1 cellular context compared by ENCODE assay signal in genomic region chr1:184053881-184054280, GRCh38.
TF ChIP-seq lines count a peak whose summit lies in the region.

No MANE protein-coding gene starts in this region.

TF ChIP-seq in K562, 482 proteins besides CTCF, POLR2A, EP300 and RAD21:
- TF ChIP-seq EWSR1 (IDR thresholded peaks at IDR 0.05; ENCODE audit: borderline replicate concordance, low read depth, partially characterized antibody) (no peak), ARID1B (IDR thresholded peaks at IDR 0.05) (0 out of 2 replicates have a peak, but pooled peaks have one; percentile 11), ZNF316 (IDR thresholded peaks at IDR 0.05) (peak; percentile 19; the same call in 1 of the 2 replicates), MEIS2 (IDR thresholded peaks at IDR 0.05; ENCODE audit: partially characterized antibody) (peak; percentile 88), IRF9 (tag; IDR thresholded peaks at IDR 0.05) (no peak), CREM (IDR thresholded peaks at IDR 0.05; ENCODE audit: low read depth) (no peak), HMBOX1 (IDR thresholded peaks at IDR 0.05) (no peak), WHSC1 (IDR thresholded peaks at IDR 0.05; ENCODE audit: low read length) (no peak), MAX (CRISPR knock-in tag; IDR thresholded peaks at IDR 0.05) (no peak), SNRNP70 (optimal IDR thresholded peaks at IDR 0.05; ENCODE audit: low read depth, low read length) (no peak), NR2C1 (IDR thresholded peaks at IDR 0.05) (no peak), NR2C1 (tag; IDR thresholded peaks at IDR 0.05) (no peak), DIDO1 (tag; IDR thresholded peaks at IDR 0.05; ENCODE audit: low read depth) (no peak), MAFG (tag; conservative IDR thresholded peaks at IDR 0.05) (0 out of 2 replicates have a peak, but pooled peaks have one; percentile 10), PKNOX1 (IDR thresholded peaks at IDR 0.05) (peak; percentile 73), PHB (CRISPR knock-in tag; IDR thresholded peaks at IDR 0.05) (no peak), KDM1A (IDR thresholded peaks at IDR 0.05) (0 out of 4 replicates have a peak, but pooled peaks of 1 of the 2 experiments have one; percentile 13), ZNF174 (CRISPR knock-in tag; IDR thresholded peaks at IDR 0.05) (no peak), NFE2 (IDR thresholded peaks at IDR 0.05; ENCODE audit: low read depth) (peak; percentile 46; the same call in 1 of the 2 replicates), VEZF1 (CRISPR knock-in tag; IDR thresholded peaks at IDR 0.05) (no peak), C11orf30 (IDR thresholded peaks at IDR 0.05; ENCODE audit: low read depth) (peak; percentile 20; the same call in 1 of the 2 replicates), SMAD2 (IDR thresholded peaks at IDR 0.05; ENCODE audit: low read depth, low read length) (no peak), ZNF395 (CRISPR knock-in tag; IDR thresholded peaks at IDR 0.05) (no peak), PBX2 (CRISPR knock-in tag; IDR thresholded peaks at IDR 0.05; ENCODE audit: low read depth) (no peak), PBX2 (tag; conservative IDR thresholded peaks at IDR 0.05; ENCODE audit: low read depth) (peak; percentile 75), ZNF318 (IDR thresholded peaks at IDR 0.05; ENCODE audit: borderline replicate concordance in 1 of 2, low read depth in 1 of 2) (0 out of 4 replicates have a peak, but pooled peaks of 1 of the 2 experiments have one; percentile 61), NR2F6 (CRISPR knock-in tag; IDR thresholded peaks at IDR 0.05) (no peak), GATAD2B (IDR thresholded peaks at IDR 0.05; ENCODE audit: borderline replicate concordance) (no peak), FOXA3 (CRISPR knock-in tag; conservative IDR thresholded peaks at IDR 0.05 in 1 of 2, IDR thresholded peaks at IDR 0.05 in 1 of 2) (no peak), ELF4 (CRISPR knock-in tag; IDR thresholded peaks at IDR 0.05) (no peak), ZNF445 (CRISPR knock-in tag; IDR thresholded peaks at IDR 0.05; ENCODE audit: low read depth) (no peak), SRSF1 (IDR thresholded peaks at IDR 0.05; ENCODE audit: low read depth, low read length) (no peak), EP400 (IDR thresholded peaks at IDR 0.05) (peak; percentile 17; the same call in 1 of the 2 replicates), NCOA4 (IDR thresholded peaks at IDR 0.05; ENCODE audit: partially characterized antibody) (no peak), ZBED1 (IDR thresholded peaks at IDR 0.05) (no peak)
